ENCODE assay signal across 10 cellular contexts in genomic region chr17:78875738-78876597, GRCh38. TPM values are rescaled to one million over a fixed set of nuclear protein-coding genes. Genes with fewer than 3 reads are reported as not detected.
DNase-seq lines count a peak whose midpoint lies in the region; ATAC-seq and TF ChIP-seq lines count a peak whose summit lies in the region.
"Had no signal": no experiment of that assay in that cellular context is flagged by ENCODE, and none has a peak within 500 bp of the region (broad histone marks: within the 10 kb centered on the region; RNA-seq: fewer than 3 reads in every experiment).

No MANE protein-coding gene starts in this region.

- 69% methylated on average over 14 of the region's 14 CpGs for WGBS in suprapubic skin

- H3K9me3 Mint-ChIP-seq in natural killer cell = no peaks in the 10 kb centered on the region
- H3K9me3 Mint-ChIP-seq: activated T-cell treated with anti-CD3 and anti-CD28 coated beads, Interleukin-2, amount 50 U/mL, for 72 hours had no signal

- H3K27ac Mint-ChIP-seq in natural killer cell = no peak overlapping the region
- H3K27ac Mint-ChIP-seq: activated T-cell treated with anti-CD3 and anti-CD28 coated beads, Interleukin-2, amount 50 U/mL, for 72 hours had no signal

- peaks cover 39% of the 10 kb centered on the region for H3K36me3 ChIP-seq in adipocyte (ENCODE audit: control insufficient read depth, insufficient read depth, low read length, severe bottlenecking)
- H3K36me3 ChIP-seq in suprapubic skin = peaks cover 21% of the 10 kb centered on the region

- H3K9ac ChIP-seq in adipocyte (ENCODE audit: low read length) = no peak overlapping the region

- no peak for TF ChIP-seq EP300 in suprapubic skin (IDR thresholded peaks at IDR 0.05)

- H3K4me1 ChIP-seq in adipocyte (ENCODE audit: control insufficient read depth, insufficient read depth, low read length) = peaks cover 31% of the 10 kb centered on the region
- H3K4me1 ChIP-seq in suprapubic skin = peaks cover 54% of the 10 kb centered on the region

- ATAC-seq in natural killer cell = no peak
- ATAC-seq: activated T-cell treated with anti-CD3 and anti-CD28 coated beads, Interleukin-2, amount 50 U/mL, for 72 hours; GM12878 had no signal

- no peak overlapping the region for H3K4me3 Mint-ChIP-seq in natural killer cell

- peaks cover 15 to 20% of the 10 kb centered on the region in 2 donors for H3K27me3 Mint-ChIP-seq in natural killer cell (ENCODE audit: low read depth in 2 of 2)

- H3K9me3 ChIP-seq in adipocyte (ENCODE audit: control insufficient read depth, low read length) (no peaks in the 10 kb centered on the region), suprapubic skin (no peaks in the 10 kb centered on the region)

- peaks cover 6 to 24% of the 10 kb centered on the region in 2 donors for H3K4me1 Mint-ChIP-seq in natural killer cell

- H3K27ac ChIP-seq in suprapubic skin = peak overlapping the region; percentile 62

- no peak for TF ChIP-seq POLR2A in suprapubic skin (IDR thresholded peaks at IDR 0.05)

- H3K36me3 Mint-ChIP-seq in natural killer cell = no peaks in the 10 kb centered on the region

- H3K4me3 ChIP-seq in adipocyte (ENCODE audit: low read length) = no peak overlapping the region
- H3K4me3 ChIP-seq in suprapubic skin = no peak overlapping the region
- H3K4me3 ChIP-seq: GM12878 had no signal

- no peaks in the 10 kb centered on the region for H3K27me3 ChIP-seq in adipocyte (replicated peaks; ENCODE audit: control insufficient read depth, insufficient read depth, low read length)
- H3K27me3 ChIP-seq in suprapubic skin = no peaks in the 10 kb centered on the region

- TF ChIP-seq CTCF in suprapubic skin (IDR thresholded peaks at IDR 0.05) = no peak
- no peak for TF ChIP-seq CTCF in natural killer cell (IDR thresholded peaks at IDR 0.05)

- intact Hi-C loops in natural killer cell (cut with micrococcal nuclease) = no loop called here

- DNase-seq in HT1080 (ENCODE audit: low read depth) (peak; percentile 92), adipocyte (ENCODE audit: low read depth) (peak; percentile 29), kidney tubule cell (ENCODE audit: low spot score) (peak; percentile 29), suprapubic skin (ENCODE audit: low spot score in 2 of 2) (no peak), natural killer cell (no peak), globus pallidus (ENCODE audit: low spot score) (no peak)
- no peak for DNase-seq in activated CD4-positive, CD25-positive, alpha-beta regulatory T cell treated with anti-CD3 and anti-CD28 coated beads, Interleukin-2, amount 50 U/mL, for 72 hours
- DNase-seq: activated T-cell treated with anti-CD3 and anti-CD28 coated beads, Interleukin-2, amount 50 U/mL, for 72 hours; SIG-M5 had no signal

RNA-seq across cellular contexts. Expression of gene CEP295NL, which starts 27.0 kb away (rescaled TPM):
- total RNA-seq in HT1080 (2014; rRNA removed; shearing (Covaris generic)) = 0.27 and 0.55 TPM in 2 replicates
- polyA plus RNA-seq in HT1080 (2015; cell fraction: cytosol; rRNA removed) = 0.06 and 0.45 TPM in 2 replicates
- polyA plus RNA-seq in HT1080 (2015; cell fraction: nucleus; rRNA removed) = 0.61 and 0.65 TPM in 2 replicates
- 10 to 100 TPM in 1 of 4 donors, 1 to 10 TPM in 3; 2.4 to 11.1 (median 3.5) TPM for total RNA-seq in suprapubic skin
- 1 to 10 TPM in 2 of 3 donors, under 1 TPM in 1; 0.52 to 2.7 (median 2.1) TPM for total RNA-seq in natural killer cell
- total RNA-seq: GM12878 had no signal
- polyA plus RNA-seq: GM12878 had no signal

RNA-seq across cellular contexts. Expression of gene USP36, which starts 35.4 kb away (rescaled TPM):
- total RNA-seq in HT1080 (2014; rRNA removed; shearing (Covaris generic)) = 20.8 and 22.2 TPM in 2 replicates
- 27.4 and 29.4 TPM in 2 replicates for polyA plus RNA-seq in HT1080 (2015; cell fraction: cytosol; rRNA removed)
- polyA plus RNA-seq in HT1080 (2015; cell fraction: nucleus; rRNA removed) = 66.6 and 71.1 TPM in 2 replicates
- total RNA-seq in suprapubic skin (100 to 1,000 TPM in 1 of 4 donors, 10 to 100 TPM in 3; 60.1 to 118 (median 74.4) TPM), natural killer cell (100 to 1,000 TPM; 241 to 304 (median 270) TPM)

RNA-seq across cellular contexts. Expression of gene TIMP2, which starts 49.2 kb away (rescaled TPM):
- total RNA-seq in HT1080 (2014; rRNA removed; shearing (Covaris generic)) = 78.0 and 119 TPM in 2 replicates
- polyA plus RNA-seq in HT1080 (2015; cell fraction: cytosol; rRNA removed) = 236 and 260 TPM in 2 replicates
- 188 and 206 TPM in 2 replicates for polyA plus RNA-seq in HT1080 (2015; cell fraction: nucleus; rRNA removed)
- 100 to 1,000 TPM in 1 of 4 donors, 10 to 100 TPM in 3; 48.4 to 114 (median 76.0) TPM for total RNA-seq in suprapubic skin
- 1 to 10 TPM; 3.6 to 8.2 (median 7.1) TPM for total RNA-seq in natural killer cell

Comparison
In these comparisons a context has a peak if more than half of its experiments do, and no peak if none do; other contexts are left out.
1. DNase-seq: peak in HT1080 (single experiment), adipocyte (single experiment) and kidney tubule cell (single experiment); none in suprapubic skin (0 of 2), natural killer cell (single experiment), activated CD4-positive, CD25-positive, alpha-beta regulatory T cell treated with anti-CD3 and anti-CD28 coated beads, Interleukin-2, amount 50 U/mL, for 72 hours (single experiment) and globus pallidus (single experiment).